In genomic region chr17:6215071-6216035, GRCh38 we compare ENCODE assay signal across 9 cellular contexts.
"Had no signal": no experiment of that assay in that cellular context is flagged by ENCODE, and none has a peak within 500 bp of the region (broad histone marks: within the 10 kb centered on the region; RNA-seq: fewer than 3 reads in every experiment).

No MANE protein-coding gene starts in this region.

- ATAC-seq: GM23338 had no signal

- H3K27ac ChIP-seq: KMS-11 had no signal

- H3K4me2 ChIP-seq: GM23338, KMS-11 had no signal

- H3K4me3 ChIP-seq: GM23338 had no signal

- H3K9ac ChIP-seq: KMS-11 had no signal

- FAIRE-seq: H1, H54, HTR-8/SVneo had no signal

- H2AFZ ChIP-seq: GM23338 had no signal

- DNase-seq: H9, HCEC 1CT, IMR-90, KBM-7 had no signal
